Comparison of ENCODE assay signal across 1 cellular context in the genomic region with DNA sequence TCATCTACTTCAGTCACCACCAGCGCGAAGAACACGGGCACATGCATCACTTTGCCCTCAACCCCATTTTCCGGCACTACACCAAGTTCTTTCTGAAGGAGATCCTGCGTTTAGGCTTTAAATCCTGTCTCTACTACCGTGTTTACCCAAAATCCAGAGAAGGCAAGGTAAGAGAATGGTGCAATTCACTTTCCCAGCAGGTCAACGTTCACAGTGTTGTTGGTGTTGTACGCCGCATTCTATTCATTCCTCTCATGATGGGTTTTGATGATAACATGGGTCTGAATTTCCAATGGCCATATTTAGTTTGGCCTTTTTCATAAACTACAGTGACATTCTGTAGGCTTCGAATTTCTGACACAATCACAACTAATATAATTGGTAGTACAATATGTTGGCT.
TF ChIP-seq lines count a peak whose summit lies in the region.

No MANE protein-coding gene starts in this region.

TF ChIP-seq in HepG2, 621 proteins besides CTCF, POLR2A, EP300 and RAD21 (continued from another document and continues in another):
- TF ChIP-seq, protein P1, sequence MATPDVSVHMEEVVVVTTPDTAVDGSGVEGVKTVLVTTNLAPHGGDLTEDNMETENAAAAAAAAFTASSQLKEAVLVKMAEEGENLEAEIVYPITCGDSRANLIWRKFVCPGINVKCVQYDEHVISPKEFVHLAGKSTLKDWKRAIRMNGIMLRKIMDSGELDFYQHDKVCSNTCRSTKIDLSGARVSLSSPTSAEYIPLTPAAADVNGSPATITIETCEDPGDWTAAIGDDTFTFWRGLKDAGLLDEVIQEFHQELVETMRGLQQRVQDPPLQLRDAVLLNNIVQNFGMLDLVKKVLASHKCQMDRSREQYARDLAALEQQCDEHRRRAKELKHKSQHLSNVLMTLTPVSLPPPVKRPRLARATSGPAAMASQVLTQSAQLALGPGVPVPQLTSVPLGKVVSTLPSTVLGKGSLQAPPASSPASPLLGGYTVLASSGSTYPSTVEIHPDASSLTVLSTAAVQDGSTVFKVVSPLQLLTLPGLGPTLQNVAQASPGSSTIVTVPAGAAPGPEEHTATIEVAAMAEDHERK (CRISPR knock-in tag; IDR thresholded peaks at IDR 0.05; ENCODE audit: low read depth) = no peak
- no peak for TF ChIP-seq ZNF232 (CRISPR knock-in tag; IDR thresholded peaks at IDR 0.05; ENCODE audit: borderline replicate concordance)
- peak; percentile 94 for TF ChIP-seq ZNF644 (CRISPR knock-in tag; IDR thresholded peaks at IDR 0.05; ENCODE audit: low read depth)
- no peak for TF ChIP-seq ZNF75D (CRISPR knock-in tag; IDR thresholded peaks at IDR 0.05; ENCODE audit: borderline replicate concordance)
- TF ChIP-seq, protein P2, sequence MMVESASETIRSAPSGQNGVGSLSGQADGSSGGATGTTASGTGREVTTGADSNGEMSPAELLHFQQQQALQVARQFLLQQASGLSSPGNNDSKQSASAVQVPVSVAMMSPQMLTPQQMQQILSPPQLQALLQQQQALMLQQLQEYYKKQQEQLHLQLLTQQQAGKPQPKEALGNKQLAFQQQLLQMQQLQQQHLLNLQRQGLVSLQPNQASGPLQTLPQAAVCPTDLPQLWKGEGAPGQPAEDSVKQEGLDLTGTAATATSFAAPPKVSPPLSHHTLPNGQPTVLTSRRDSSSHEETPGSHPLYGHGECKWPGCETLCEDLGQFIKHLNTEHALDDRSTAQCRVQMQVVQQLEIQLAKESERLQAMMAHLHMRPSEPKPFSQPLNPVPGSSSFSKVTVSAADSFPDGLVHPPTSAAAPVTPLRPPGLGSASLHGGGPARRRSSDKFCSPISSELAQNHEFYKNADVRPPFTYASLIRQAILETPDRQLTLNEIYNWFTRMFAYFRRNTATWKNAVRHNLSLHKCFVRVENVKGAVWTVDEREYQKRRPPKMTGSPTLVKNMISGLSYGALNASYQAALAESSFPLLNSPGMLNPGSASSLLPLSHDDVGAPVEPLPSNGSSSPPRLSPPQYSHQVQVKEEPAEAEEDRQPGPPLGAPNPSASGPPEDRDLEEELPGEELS (CRISPR knock-in tag; IDR thresholded peaks at IDR 0.05) = peak; percentile 79
- no peak for TF ChIP-seq ZNF780A (CRISPR knock-in tag; IDR thresholded peaks at IDR 0.05)
- TF ChIP-seq ZNF850 (CRISPR knock-in tag; conservative IDR thresholded peaks at IDR 0.05) = no peak
- TF ChIP-seq EHMT2 (IDR thresholded peaks at IDR 0.05; ENCODE audit: borderline replicate concordance, low read depth, low read length) = no peak; the same call in 1 of the 2 replicates
- TF ChIP-seq ZNF552 (CRISPR knock-in tag; IDR thresholded peaks at IDR 0.05; ENCODE audit: borderline replicate concordance) = no peak
- no peak for TF ChIP-seq ZNF33B (CRISPR knock-in tag; IDR thresholded peaks at IDR 0.05)
- no peak; the same call in 1 of the 2 replicates for TF ChIP-seq PPARG (CRISPR knock-in tag; conservative IDR thresholded peaks at IDR 0.05)
- TF ChIP-seq, protein P3, sequence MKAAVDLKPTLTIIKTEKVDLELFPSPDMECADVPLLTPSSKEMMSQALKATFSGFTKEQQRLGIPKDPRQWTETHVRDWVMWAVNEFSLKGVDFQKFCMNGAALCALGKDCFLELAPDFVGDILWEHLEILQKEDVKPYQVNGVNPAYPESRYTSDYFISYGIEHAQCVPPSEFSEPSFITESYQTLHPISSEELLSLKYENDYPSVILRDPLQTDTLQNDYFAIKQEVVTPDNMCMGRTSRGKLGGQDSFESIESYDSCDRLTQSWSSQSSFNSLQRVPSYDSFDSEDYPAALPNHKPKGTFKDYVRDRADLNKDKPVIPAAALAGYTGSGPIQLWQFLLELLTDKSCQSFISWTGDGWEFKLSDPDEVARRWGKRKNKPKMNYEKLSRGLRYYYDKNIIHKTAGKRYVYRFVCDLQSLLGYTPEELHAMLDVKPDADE (CRISPR knock-in tag; IDR thresholded peaks at IDR 0.05) = no peak
- no peak for TF ChIP-seq ARID2 (CRISPR knock-in tag; IDR thresholded peaks at IDR 0.05; ENCODE audit: borderline replicate concordance)
- no peak for TF ChIP-seq ZNF562 (CRISPR knock-in tag; IDR thresholded peaks at IDR 0.05; ENCODE audit: borderline replicate concordance)
- TF ChIP-seq GZF1 (CRISPR knock-in tag; IDR thresholded peaks at IDR 0.05) = 0 out of 2 replicates have a peak, but pooled peaks have one; percentile 36
- no peak for TF ChIP-seq TP53 (CRISPR knock-in tag; conservative IDR thresholded peaks at IDR 0.05)
- 0 out of 2 replicates have a peak, but pooled peaks have one; percentile 28 for TF ChIP-seq TGIF2 (CRISPR knock-in tag; IDR thresholded peaks at IDR 0.05)
- TF ChIP-seq, protein P4, sequence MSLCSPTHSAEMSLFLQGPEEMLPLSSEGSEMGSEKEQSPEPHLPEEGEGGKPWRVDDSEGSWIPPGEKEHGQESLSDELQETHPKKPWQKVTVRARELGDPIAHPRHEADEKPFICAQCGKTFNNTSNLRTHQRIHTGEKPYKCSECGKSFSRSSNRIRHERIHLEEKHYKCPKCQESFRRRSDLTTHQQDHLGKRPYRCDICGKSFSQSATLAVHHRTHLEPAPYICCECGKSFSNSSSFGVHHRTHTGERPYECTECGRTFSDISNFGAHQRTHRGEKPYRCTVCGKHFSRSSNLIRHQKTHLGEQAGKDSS (CRISPR knock-in tag; IDR thresholded peaks at IDR 0.05; ENCODE audit: borderline replicate concordance, low read depth) = no peak
- TF ChIP-seq ZSCAN22 (CRISPR knock-in tag; IDR thresholded peaks at IDR 0.05) = no peak
- TF ChIP-seq, protein P5, sequence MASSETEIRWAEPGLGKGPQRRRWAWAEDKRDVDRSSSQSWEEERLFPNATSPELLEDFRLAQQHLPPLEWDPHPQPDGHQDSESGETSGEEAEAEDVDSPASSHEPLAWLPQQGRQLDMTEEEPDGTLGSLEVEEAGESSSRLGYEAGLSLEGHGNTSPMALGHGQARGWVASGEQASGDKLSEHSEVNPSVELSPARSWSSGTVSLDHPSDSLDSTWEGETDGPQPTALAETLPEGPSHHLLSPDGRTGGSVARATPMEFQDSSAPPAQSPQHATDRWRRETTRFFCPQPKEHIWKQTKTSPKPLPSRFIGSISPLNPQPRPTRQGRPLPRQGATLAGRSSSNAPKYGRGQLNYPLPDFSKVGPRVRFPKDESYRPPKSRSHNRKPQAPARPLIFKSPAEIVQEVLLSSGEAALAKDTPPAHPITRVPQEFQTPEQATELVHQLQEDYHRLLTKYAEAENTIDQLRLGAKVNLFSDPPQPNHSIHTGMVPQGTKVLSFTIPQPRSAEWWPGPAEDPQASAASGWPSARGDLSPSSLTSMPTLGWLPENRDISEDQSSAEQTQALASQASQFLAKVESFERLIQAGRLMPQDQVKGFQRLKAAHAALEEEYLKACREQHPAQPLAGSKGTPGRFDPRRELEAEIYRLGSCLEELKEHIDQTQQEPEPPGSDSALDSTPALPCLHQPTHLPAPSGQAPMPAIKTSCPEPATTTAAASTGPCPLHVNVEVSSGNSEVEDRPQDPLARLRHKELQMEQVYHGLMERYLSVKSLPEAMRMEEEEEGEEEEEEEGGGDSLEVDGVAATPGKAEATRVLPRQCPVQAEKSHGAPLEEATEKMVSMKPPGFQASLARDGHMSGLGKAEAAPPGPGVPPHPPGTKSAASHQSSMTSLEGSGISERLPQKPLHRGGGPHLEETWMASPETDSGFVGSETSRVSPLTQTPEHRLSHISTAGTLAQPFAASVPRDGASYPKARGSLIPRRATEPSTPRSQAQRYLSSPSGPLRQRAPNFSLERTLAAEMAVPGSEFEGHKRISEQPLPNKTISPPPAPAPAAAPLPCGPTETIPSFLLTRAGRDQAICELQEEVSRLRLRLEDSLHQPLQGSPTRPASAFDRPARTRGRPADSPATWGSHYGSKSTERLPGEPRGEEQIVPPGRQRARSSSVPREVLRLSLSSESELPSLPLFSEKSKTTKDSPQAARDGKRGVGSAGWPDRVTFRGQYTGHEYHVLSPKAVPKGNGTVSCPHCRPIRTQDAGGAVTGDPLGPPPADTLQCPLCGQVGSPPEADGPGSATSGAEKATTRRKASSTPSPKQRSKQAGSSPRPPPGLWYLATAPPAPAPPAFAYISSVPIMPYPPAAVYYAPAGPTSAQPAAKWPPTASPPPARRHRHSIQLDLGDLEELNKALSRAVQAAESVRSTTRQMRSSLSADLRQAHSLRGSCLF (CRISPR knock-in tag; IDR thresholded peaks at IDR 0.05; ENCODE audit: borderline replicate concordance) = no peak
- TF ChIP-seq ZNF792 (CRISPR knock-in tag; IDR thresholded peaks at IDR 0.05) = no peak
- TF ChIP-seq ISL2 (CRISPR knock-in tag; IDR thresholded peaks at IDR 0.05) = 0 out of 2 replicates have a peak, but pooled peaks have one; percentile 40
- TF ChIP-seq HNRNPLL (IDR thresholded peaks at IDR 0.05; ENCODE audit: low read depth, low read length, poor library complexity, severe bottlenecking) = no peak
- TF ChIP-seq ZNF616 (CRISPR knock-in tag; IDR thresholded peaks at IDR 0.05; ENCODE audit: low read depth) = no peak
- no peak for TF ChIP-seq MAFF (IDR thresholded peaks at IDR 0.05; ENCODE audit: low read depth, low read length)
- TF ChIP-seq ZMYM4 (CRISPR knock-in tag; IDR thresholded peaks at IDR 0.05) = no peak
- TF ChIP-seq, protein P6, sequence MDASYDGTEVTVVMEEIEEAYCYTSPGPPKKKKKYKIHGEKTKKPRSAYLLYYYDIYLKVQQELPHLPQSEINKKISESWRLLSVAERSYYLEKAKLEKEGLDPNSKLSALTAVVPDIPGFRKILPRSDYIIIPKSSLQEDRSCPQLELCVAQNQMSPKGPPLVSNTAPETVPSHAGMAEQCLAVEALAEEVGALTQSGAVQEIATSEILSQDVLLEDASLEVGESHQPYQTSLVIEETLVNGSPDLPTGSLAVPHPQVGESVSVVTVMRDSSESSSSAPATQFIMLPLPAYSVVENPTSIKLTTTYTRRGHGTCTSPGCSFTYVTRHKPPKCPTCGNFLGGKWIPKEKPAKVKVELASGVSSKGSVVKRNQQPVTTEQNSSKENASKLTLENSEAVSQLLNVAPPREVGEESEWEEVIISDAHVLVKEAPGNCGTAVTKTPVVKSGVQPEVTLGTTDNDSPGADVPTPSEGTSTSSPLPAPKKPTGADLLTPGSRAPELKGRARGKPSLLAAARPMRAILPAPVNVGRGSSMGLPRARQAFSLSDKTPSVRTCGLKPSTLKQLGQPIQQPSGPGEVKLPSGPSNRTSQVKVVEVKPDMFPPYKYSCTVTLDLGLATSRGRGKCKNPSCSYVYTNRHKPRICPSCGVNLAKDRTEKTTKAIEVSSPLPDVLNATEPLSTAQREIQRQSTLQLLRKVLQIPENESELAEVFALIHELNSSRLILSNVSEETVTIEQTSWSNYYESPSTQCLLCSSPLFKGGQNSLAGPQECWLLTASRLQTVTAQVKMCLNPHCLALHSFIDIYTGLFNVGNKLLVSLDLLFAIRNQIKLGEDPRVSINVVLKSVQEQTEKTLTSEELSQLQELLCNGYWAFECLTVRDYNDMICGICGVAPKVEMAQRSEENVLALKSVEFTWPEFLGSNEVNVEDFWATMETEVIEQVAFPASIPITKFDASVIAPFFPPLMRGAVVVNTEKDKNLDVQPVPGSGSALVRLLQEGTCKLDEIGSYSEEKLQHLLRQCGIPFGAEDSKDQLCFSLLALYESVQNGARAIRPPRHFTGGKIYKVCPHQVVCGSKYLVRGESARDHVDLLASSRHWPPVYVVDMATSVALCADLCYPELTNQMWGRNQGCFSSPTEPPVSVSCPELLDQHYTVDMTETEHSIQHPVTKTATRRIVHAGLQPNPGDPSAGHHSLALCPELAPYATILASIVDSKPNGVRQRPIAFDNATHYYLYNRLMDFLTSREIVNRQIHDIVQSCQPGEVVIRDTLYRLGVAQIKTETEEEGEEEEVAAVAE (CRISPR knock-in tag; IDR thresholded peaks at IDR 0.05; ENCODE audit: borderline replicate concordance) = no peak
- TF ChIP-seq, protein P7, sequence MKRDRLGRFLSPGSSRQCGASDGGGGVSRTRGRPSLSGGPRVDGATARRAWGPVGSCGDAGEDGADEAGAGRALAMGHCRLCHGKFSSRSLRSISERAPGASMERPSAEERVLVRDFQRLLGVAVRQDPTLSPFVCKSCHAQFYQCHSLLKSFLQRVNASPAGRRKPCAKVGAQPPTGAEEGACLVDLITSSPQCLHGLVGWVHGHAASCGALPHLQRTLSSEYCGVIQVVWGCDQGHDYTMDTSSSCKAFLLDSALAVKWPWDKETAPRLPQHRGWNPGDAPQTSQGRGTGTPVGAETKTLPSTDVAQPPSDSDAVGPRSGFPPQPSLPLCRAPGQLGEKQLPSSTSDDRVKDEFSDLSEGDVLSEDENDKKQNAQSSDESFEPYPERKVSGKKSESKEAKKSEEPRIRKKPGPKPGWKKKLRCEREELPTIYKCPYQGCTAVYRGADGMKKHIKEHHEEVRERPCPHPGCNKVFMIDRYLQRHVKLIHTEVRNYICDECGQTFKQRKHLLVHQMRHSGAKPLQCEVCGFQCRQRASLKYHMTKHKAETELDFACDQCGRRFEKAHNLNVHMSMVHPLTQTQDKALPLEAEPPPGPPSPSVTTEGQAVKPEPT (CRISPR knock-in tag; IDR thresholded peaks at IDR 0.05; ENCODE audit: low read depth) = no peak
- no peak for TF ChIP-seq ESRRA (CRISPR knock-in tag; IDR thresholded peaks at IDR 0.05; ENCODE audit: low read depth)
- no peak for TF ChIP-seq FOXM1 (CRISPR knock-in tag; IDR thresholded peaks at IDR 0.05)
- TF ChIP-seq, protein P8, sequence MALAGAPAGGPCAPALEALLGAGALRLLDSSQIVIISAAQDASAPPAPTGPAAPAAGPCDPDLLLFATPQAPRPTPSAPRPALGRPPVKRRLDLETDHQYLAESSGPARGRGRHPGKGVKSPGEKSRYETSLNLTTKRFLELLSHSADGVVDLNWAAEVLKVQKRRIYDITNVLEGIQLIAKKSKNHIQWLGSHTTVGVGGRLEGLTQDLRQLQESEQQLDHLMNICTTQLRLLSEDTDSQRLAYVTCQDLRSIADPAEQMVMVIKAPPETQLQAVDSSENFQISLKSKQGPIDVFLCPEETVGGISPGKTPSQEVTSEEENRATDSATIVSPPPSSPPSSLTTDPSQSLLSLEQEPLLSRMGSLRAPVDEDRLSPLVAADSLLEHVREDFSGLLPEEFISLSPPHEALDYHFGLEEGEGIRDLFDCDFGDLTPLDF (CRISPR knock-in tag; IDR thresholded peaks at IDR 0.05) = no peak
- TF ChIP-seq, protein P9, sequence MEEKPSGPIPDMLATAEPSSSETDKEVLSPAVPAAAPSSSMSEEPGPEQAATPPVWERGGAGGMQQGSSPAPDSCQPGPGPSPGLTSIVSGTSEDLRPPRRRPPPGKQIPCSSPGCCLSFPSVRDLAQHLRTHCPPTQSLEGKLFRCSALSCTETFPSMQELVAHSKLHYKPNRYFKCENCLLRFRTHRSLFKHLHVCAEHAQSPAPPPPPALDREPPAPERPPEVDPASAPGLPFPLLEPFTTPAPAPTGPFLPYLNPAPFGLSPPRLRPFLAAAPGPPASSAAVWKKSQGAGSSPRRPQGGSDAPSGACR (CRISPR knock-in tag; IDR thresholded peaks at IDR 0.05) = no peak
- TF ChIP-seq RBM22 (optimal IDR thresholded peaks at IDR 0.05; ENCODE audit: low read length) = no peak
- TF ChIP-seq RCOR2 (CRISPR knock-in tag; IDR thresholded peaks at IDR 0.05) = 0 out of 2 replicates have a peak, but pooled peaks have one; percentile 23
- TF ChIP-seq JUND (CRISPR knock-in tag; IDR thresholded peaks at IDR 0.05) = 0 out of 2 replicates have a peak, but pooled peaks have one; percentile 24
- TF ChIP-seq ZNF337 (CRISPR knock-in tag; IDR thresholded peaks at IDR 0.05; ENCODE audit: borderline replicate concordance, low read depth) = no peak
- TF ChIP-seq, protein P10, sequence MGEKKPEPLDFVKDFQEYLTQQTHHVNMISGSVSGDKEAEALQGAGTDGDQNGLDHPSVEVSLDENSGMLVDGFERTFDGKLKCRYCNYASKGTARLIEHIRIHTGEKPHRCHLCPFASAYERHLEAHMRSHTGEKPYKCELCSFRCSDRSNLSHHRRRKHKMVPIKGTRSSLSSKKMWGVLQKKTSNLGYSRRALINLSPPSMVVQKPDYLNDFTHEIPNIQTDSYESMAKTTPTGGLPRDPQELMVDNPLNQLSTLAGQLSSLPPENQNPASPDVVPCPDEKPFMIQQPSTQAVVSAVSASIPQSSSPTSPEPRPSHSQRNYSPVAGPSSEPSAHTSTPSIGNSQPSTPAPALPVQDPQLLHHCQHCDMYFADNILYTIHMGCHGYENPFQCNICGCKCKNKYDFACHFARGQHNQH (CRISPR knock-in tag; IDR thresholded peaks at IDR 0.05) = 0 out of 2 replicates have a peak, but pooled peaks have one; percentile 30
- no peak for TF ChIP-seq ZNF724P (CRISPR knock-in tag; IDR thresholded peaks at IDR 0.05; ENCODE audit: borderline replicate concordance)
- no peak for TF ChIP-seq ZBTB1 (CRISPR knock-in tag; IDR thresholded peaks at IDR 0.05; ENCODE audit: borderline replicate concordance)
